2 cellular contexts compared by ENCODE assay signal in the genomic region with DNA sequence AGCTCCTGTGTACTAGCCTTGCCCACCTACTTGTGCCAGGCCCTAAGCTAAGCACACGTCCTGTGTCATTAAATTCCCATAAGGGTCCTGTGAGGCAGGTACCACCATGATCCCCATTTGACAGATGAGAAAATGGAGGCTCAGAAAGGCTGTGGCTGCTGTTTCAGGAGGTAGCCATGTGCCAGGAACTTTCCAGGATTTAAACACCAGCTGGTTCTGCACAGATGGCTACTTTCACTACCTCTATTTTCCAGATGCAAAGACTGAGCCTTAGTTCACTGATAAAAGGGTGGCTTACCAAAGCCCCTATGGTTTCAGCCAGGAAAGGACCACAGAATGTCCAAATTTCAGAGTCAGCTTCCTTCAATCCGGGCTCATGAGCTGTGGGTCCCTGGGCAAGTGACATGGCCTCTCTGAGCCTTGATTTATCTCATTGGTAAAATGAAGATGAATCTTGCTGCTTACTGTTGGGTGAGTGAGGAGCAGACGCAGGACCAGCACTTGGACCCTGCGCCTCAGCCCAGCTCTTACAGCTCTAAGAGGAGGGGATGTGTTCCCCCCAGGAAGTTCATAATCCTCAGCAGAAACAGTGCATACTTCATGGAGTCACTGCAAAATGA.
TF ChIP-seq lines count a peak whose summit lies in the region.

No MANE protein-coding gene starts in this region.

TF ChIP-seq in WTC11, 78 proteins besides CTCF, POLR2A, EP300 and RAD21:
- no peak for TF ChIP-seq NFYB (CRISPR knock-in tag; conservative IDR thresholded peaks at IDR 0.05; ENCODE audit: low read depth)
- no peak for TF ChIP-seq SP1 (CRISPR knock-in tag; conservative IDR thresholded peaks at IDR 0.05)
- no peak for TF ChIP-seq ZNF396 (CRISPR knock-in tag; IDR thresholded peaks at IDR 0.05; ENCODE audit: borderline replicate concordance)
- no peak for TF ChIP-seq FOXP1 (CRISPR knock-in tag; IDR thresholded peaks at IDR 0.05; ENCODE audit: borderline replicate concordance)

TF ChIP-seq in HepG2, 621 proteins besides CTCF, POLR2A, EP300 and RAD21:
- TF ChIP-seq ZFYVE20 (CRISPR knock-in tag; IDR thresholded peaks at IDR 0.05; ENCODE audit: borderline replicate concordance, low read depth): no peak
- peak; percentile 69 for TF ChIP-seq ZNF768 (CRISPR knock-in tag; IDR thresholded peaks at IDR 0.05)
- TF ChIP-seq ZNF629 (CRISPR knock-in tag; conservative IDR thresholded peaks at IDR 0.05): peak; percentile 68
